12 cellular contexts compared by ENCODE assay signal in the genomic region with DNA sequence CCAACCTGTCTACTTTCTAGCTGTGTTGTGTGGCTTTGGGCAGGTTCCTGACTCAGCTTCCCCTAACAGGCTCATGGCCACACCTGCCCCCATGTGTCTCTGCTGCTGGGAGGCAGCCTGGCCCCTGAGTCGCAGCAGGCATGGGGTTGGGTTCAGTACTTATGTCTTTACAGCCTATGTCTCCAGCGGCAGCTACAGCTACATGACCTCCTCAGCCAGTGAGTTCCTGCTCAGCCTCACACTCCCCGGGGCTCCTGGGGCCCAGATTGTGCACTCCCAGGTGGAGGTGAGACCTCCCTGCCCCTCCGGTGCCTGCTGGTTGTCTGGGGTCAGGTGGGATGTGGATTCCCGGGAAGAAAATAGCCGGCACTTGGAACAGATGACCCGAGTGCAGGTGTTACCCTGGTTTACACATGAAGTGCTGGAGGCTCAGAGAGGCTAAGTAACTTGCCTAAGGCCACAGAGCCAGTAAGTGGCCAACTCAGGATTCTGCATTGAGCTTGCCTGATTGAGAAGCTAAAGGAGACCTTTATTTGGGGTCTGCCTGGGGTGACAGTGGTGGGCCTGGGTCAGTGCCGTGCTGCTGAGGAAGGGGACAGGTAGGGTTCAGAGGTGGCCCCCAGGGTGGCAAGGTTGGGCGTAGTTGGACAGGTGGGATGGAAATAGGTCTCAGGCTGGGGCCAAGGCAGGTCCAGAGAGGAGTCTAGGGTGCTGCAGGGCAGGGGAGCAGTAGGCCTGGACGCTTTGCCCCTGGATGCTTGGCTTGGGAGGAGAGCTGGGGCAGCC. TPM values are rescaled to one million over a fixed set of nuclear protein-coding genes. Genes with fewer than 3 reads are reported as not detected.
DNase-seq lines count a peak whose midpoint lies in the region; ATAC-seq, FAIRE-seq and TF ChIP-seq lines count a peak whose summit lies in the region.
"Had no signal": no experiment of that assay in that cellular context is flagged by ENCODE, and none has a peak within 500 bp of the region (broad histone marks: within the 10 kb centered on the region; RNA-seq: fewer than 3 reads in every experiment).

No MANE protein-coding gene starts in this region.

- no peak overlapping the region for H3K4me3 Mint-ChIP-seq in activated T-cell treated with anti-CD3 and anti-CD28 coated beads, Interleukin-2, amount 50 U/mL, for 24 hours
- no peak overlapping the region for H3K4me3 Mint-ChIP-seq in activated T-cell treated with anti-CD3 and anti-CD28 coated beads, Interleukin-2, amount 50 U/mL, for 4 hours
- no peak overlapping the region for H3K4me3 Mint-ChIP-seq in T-helper 17 cell
- H3K4me3 Mint-ChIP-seq in stimulated activated effector memory CD8-positive, alpha-beta T cell treated with anti-CD3 and anti-CD28 coated beads, Interleukin-12 subunit alpha, Interleukin-12 subunit beta, amount 100 ng/mL, for 72 hours: no peak overlapping the region

- TF ChIP-seq RAD21 in HepG2 (CRISPR knock-in tag; IDR thresholded peaks at IDR 0.05): no peak

- H3K27ac ChIP-seq in HepG2 (ENCODE audit: extremely low read length, insufficient read depth, low read length) (no peak overlapping the region), SJCRH30 (no peak overlapping the region)

- peak overlapping the region; percentile 15 for H3K27ac Mint-ChIP-seq in activated T-cell treated with anti-CD3 and anti-CD28 coated beads, Interleukin-2, amount 50 U/mL, for 24 hours
- H3K27ac Mint-ChIP-seq in T-helper 17 cell: peak overlapping the region; percentile 75
- peak overlapping the region; percentile 73 for H3K27ac Mint-ChIP-seq in stimulated activated effector memory CD8-positive, alpha-beta T cell treated with anti-CD3 and anti-CD28 coated beads, Interleukin-12 subunit alpha, Interleukin-12 subunit beta, amount 100 ng/mL, for 72 hours

- WGBS in HepG2 (ENCODE audit: low lambda C conversion rate): 83% methylated on average over 9 of the region's 10 CpGs

- BruUV-seq in HepG2 (replicated peaks; lab: Mats Ljungman, UMichigan): no TSS peak

- no peaks in the 10 kb centered on the region for H3K27me3 Mint-ChIP-seq in activated T-cell treated with anti-CD3 and anti-CD28 coated beads, Interleukin-2, amount 50 U/mL, for 24 hours
- no peaks in the 10 kb centered on the region for H3K27me3 Mint-ChIP-seq in activated T-cell treated with anti-CD3 and anti-CD28 coated beads, Interleukin-2, amount 50 U/mL, for 4 hours (ENCODE audit: low read depth)
- H3K27me3 Mint-ChIP-seq in T-helper 17 cell: no peaks in the 10 kb centered on the region

- CTCF ChIA-PET in HepG2 (lab: Yijun Ruan, JAX; ENCODE audit: low intra/inter-chr PET ratio, low total read pairs): interaction anchor here (0.8 to 2.8 kb wide), 4 partner anchors 52 to 100 kb away, joined by 3 to 47 read pairs (median 6); no protein-coding TSS in a partner anchor

- H3K36me3 ChIP-seq in HepG2 (replicated peaks in 1 of 2; ENCODE audit: control insufficient read depth in 1 of 2, insufficient read depth in 2 of 2, low read length in 2 of 2): peaks cover 0 to 2% of the 10 kb centered on the region in 2 experiments; a peak in 1 of 5 replicates
- H3K36me3 ChIP-seq in SJCRH30: no peaks in the 10 kb centered on the region

- H3K4me3 ChIP-seq in HepG2 (replicated peaks in 1 of 3; ENCODE audit: insufficient read depth in 1 of 3, low read depth in 2 of 3, low read length in 3 of 3) (no peak overlapping the region), SJCRH30 (no peak overlapping the region)

- H3K27me3 ChIP-seq in HepG2 (ENCODE audit: control insufficient read depth in 1 of 2, insufficient read depth in 2 of 2, low read length in 2 of 2) (no peaks in the 10 kb centered on the region), SJCRH30 (no peaks in the 10 kb centered on the region)

- no peak for TF ChIP-seq POLR2A in HepG2 (IDR thresholded peaks at IDR 0.05; ENCODE audit: insufficient read depth in 1 of 2, low read depth in 2 of 2, low read length in 2 of 2)

- POLR2A ChIA-PET in HepG2 (lab: Yijun Ruan, JAX): interaction anchor here (0.6 to 4.8 kb wide), 10 partner anchors 13 to 124 kb away, joined by 3 to 51 read pairs (median 4); a partner anchor contains a TSS

- TF ChIP-seq CTCF in HepG2 (CRISPR knock-in tag; IDR thresholded peaks at IDR 0.05): no peak

- H3K36me3 Mint-ChIP-seq in activated T-cell treated with anti-CD3 and anti-CD28 coated beads, Interleukin-2, amount 50 U/mL, for 24 hours (ENCODE audit: low read depth): peaks cover 19% of the 10 kb centered on the region
- H3K36me3 Mint-ChIP-seq in activated T-cell treated with anti-CD3 and anti-CD28 coated beads, Interleukin-2, amount 50 U/mL, for 4 hours (ENCODE audit: insufficient read depth): peaks cover 9% of the 10 kb centered on the region
- H3K36me3 Mint-ChIP-seq in T-helper 17 cell (ENCODE audit: low read depth): peaks cover 2% of the 10 kb centered on the region
- no peaks in the 10 kb centered on the region for H3K36me3 Mint-ChIP-seq in stimulated activated effector memory CD8-positive, alpha-beta T cell treated with anti-CD3 and anti-CD28 coated beads, Interleukin-12 subunit alpha, Interleukin-12 subunit beta, amount 100 ng/mL, for 72 hours

- H2AFZ ChIP-seq in HepG2 (ENCODE audit: low read length): no peak overlapping the region

- no peak for FAIRE-seq in HepG2 (lab: Jason Lieb, UNC)
- FAIRE-seq: A204.1, GM12892 had no signal

- H3K79me2 ChIP-seq in HepG2 (ENCODE audit: insufficient read depth, low read length): no peaks in the 10 kb centered on the region

- no peaks in the 10 kb centered on the region for H4K20me1 ChIP-seq in HepG2 (ENCODE audit: insufficient read depth, low read length)

- H3K9me3 ChIP-seq in T-helper 17 cell (ENCODE audit: control insufficient read depth, low read length, poor library complexity, severe bottlenecking) (no peaks in the 10 kb centered on the region), HepG2 (ENCODE audit: low read length) (no peaks in the 10 kb centered on the region), SJCRH30 (replicated peaks) (no peaks in the 10 kb centered on the region)

- in situ Hi-C loops in HepG2 (cut with HindIII; ENCODE audit: extremely low pct_ligation_motif_present, low pct_unique_long_range_greater_than_20kb): no loop called here

- TF ChIP-seq EP300 in HepG2 (IDR thresholded peaks at IDR 0.05; ENCODE audit: low read depth in 2 of 2, low read length in 2 of 2): no peak
- TF ChIP-seq EP300 in HepG2 (CRISPR knock-in tag; IDR thresholded peaks at IDR 0.05; ENCODE audit: borderline replicate concordance): no peak

- 0 out of 2 replicates have a peak overlapping the region, but pooled peaks have one; percentile 8 for H3K4me2 ChIP-seq in HepG2 (ENCODE audit: low read depth, low read length)

- DNase-seq in activated T-cell treated with anti-CD3 and anti-CD28 coated beads, Interleukin-2, amount 50 U/mL, for 24 hours: no peak
- no peak for DNase-seq in activated T-cell treated with anti-CD3 and anti-CD28 coated beads, Interleukin-2, amount 50 U/mL, for 4 hours
- DNase-seq in T-helper 17 cell (no peak), HepG2 (ENCODE audit: low spot score) (no peak), SJCRH30 (no peak), NCI-H2171 treated with DMSO at 0.1 percent for 48 hours (lab: John Stamatoyannopoulos, UW) (no peak)
- DNase-seq in stimulated activated effector memory CD8-positive, alpha-beta T cell treated with anti-CD3 and anti-CD28 coated beads, Interleukin-12 subunit alpha, Interleukin-12 subunit beta, amount 100 ng/mL, for 72 hours (ENCODE audit: low spot score in 2 of 2): no peak
- DNase-seq: NCI-H187 treated with DMSO at 0.1 percent for 48 hours, NCI-H748 treated with DMSO at 0.1 percent for 48 hours had no signal

- no peaks in the 10 kb centered on the region for H3K9me3 Mint-ChIP-seq in activated T-cell treated with anti-CD3 and anti-CD28 coated beads, Interleukin-2, amount 50 U/mL, for 24 hours
- no peaks in the 10 kb centered on the region for H3K9me3 Mint-ChIP-seq in activated T-cell treated with anti-CD3 and anti-CD28 coated beads, Interleukin-2, amount 50 U/mL, for 4 hours
- no peaks in the 10 kb centered on the region for H3K9me3 Mint-ChIP-seq in stimulated activated effector memory CD8-positive, alpha-beta T cell treated with anti-CD3 and anti-CD28 coated beads, Interleukin-12 subunit alpha, Interleukin-12 subunit beta, amount 100 ng/mL, for 72 hours

- H3K9ac ChIP-seq in HepG2 (ENCODE audit: insufficient read depth, low read depth, low read length): no peak overlapping the region

- H3K4me1 Mint-ChIP-seq in activated T-cell treated with anti-CD3 and anti-CD28 coated beads, Interleukin-2, amount 50 U/mL, for 24 hours (ENCODE audit: low read depth): no peaks in the 10 kb centered on the region
- no peaks in the 10 kb centered on the region for H3K4me1 Mint-ChIP-seq in activated T-cell treated with anti-CD3 and anti-CD28 coated beads, Interleukin-2, amount 50 U/mL, for 4 hours (ENCODE audit: low read depth)
- peaks cover 7% of the 10 kb centered on the region for H3K4me1 Mint-ChIP-seq in T-helper 17 cell
- no peaks in the 10 kb centered on the region for H3K4me1 Mint-ChIP-seq in stimulated activated effector memory CD8-positive, alpha-beta T cell treated with anti-CD3 and anti-CD28 coated beads, Interleukin-12 subunit alpha, Interleukin-12 subunit beta, amount 100 ng/mL, for 72 hours

- intact Hi-C loops in HepG2 (cut with micrococcal nuclease; ENCODE audit: unreplicated experiment): loop anchor here (2.0 kb wide), 1 partner anchor 90 kb away; no protein-coding TSS in a partner anchor

- no peak for ATAC-seq in activated T-cell treated with anti-CD3 and anti-CD28 coated beads, Interleukin-2, amount 50 U/mL, for 4 hours
- ATAC-seq in T-helper 17 cell: no peak
- ATAC-seq in HepG2: no peak
- no peak for ATAC-seq in stimulated activated effector memory CD8-positive, alpha-beta T cell treated with anti-CD3 and anti-CD28 coated beads, Interleukin-12 subunit alpha, Interleukin-12 subunit beta, amount 100 ng/mL, for 72 hours
- no peak for ATAC-seq in GM21447 (IDR thresholded peaks at IDR 0.05; ENCODE audit: unreplicated experiment)

- H3K4me1 ChIP-seq in HepG2 (ENCODE audit: insufficient read depth, low read length) (peaks cover 5% of the 10 kb centered on the region; the same call in 1 of the 2 replicates), SJCRH30 (no peaks in the 10 kb centered on the region)

RNA-seq across cellular contexts. Expression of a gene that starts 15.9 kb away (rescaled TPM):
- 10 to 100 TPM; 17.7 to 20.5 (median 19.2) TPM for total RNA-seq in activated T-cell treated with anti-CD3 and anti-CD28 coated beads, Interleukin-2, amount 50 U/mL, for 4 hours
- total RNA-seq in T-helper 17 cell (10 to 100 TPM; 27.1 to 27.7 TPM), HepG2 (2016; rRNA removed; fragmentation: Illumina TruSeq; extraction: Trizol) (4.9 and 9.1 TPM in 2 replicates)
- total RNA-seq in HepG2 (2016; cell fraction: cytosol; rRNA removed; fragmentation: Illumina TruSeq; extraction: Trizol; ENCODE audit: low read depth): 4.4 and 5.2 TPM in 2 replicates
- total RNA-seq in HepG2 (2016; cell fraction: insoluble cytoplasmic fraction; rRNA removed; fragmentation: Illumina TruSeq; extraction: Trizol): 4.2 and 8.4 TPM in 2 replicates
- total RNA-seq in HepG2 (2016; cell fraction: membrane; rRNA removed; fragmentation: Illumina TruSeq; extraction: Trizol): 2.6 and 3.0 TPM in 2 replicates
- total RNA-seq in HepG2 (2016; cell fraction: nucleus; rRNA removed; fragmentation: Illumina TruSeq; extraction: Trizol): 12.1 and 12.8 TPM in 2 replicates
- polyA plus RNA-seq in HepG2 (2011; rRNA removed): 15.0 and 19.2 TPM in 2 replicates
- polyA plus RNA-seq in HepG2 (2011; cell fraction: cytosol; rRNA removed): 6.7 and 8.3 TPM in 2 replicates
- 81.8 and 104 TPM in 2 replicates for polyA plus RNA-seq in HepG2 (2011; cell fraction: nucleus; rRNA removed)
- 6.2 and 6.4 TPM in 2 replicates for polyA plus RNA-seq in HepG2 (2012)
- 0.53 and 0.70 TPM in 2 replicates for polyA plus RNA-seq in HepG2 (2016; cell fraction: cytosol; fragmentation: Illumina TruSeq; extraction: Trizol; ENCODE audit: low read depth)
- 3.5 and 3.9 TPM in 2 replicates for polyA plus RNA-seq in HepG2 (2016; cell fraction: insoluble cytoplasmic fraction; fragmentation: Illumina TruSeq; extraction: Trizol; ENCODE audit: low read depth)
- 1.2 and 1.3 TPM in 2 replicates for polyA plus RNA-seq in HepG2 (2016; cell fraction: membrane; fragmentation: Illumina TruSeq; extraction: Trizol; ENCODE audit: low read depth)
- polyA plus RNA-seq in HepG2 (2016; cell fraction: nucleus; fragmentation: Illumina TruSeq; extraction: Trizol; ENCODE audit: insufficient read depth, low read depth): 28.7 and 33.1 TPM in 2 replicates
- 24.8 and 29.5 TPM in 2 replicates for polyA minus RNA-seq in HepG2 (2011; rRNA and poly(A)+ RNA removed; ENCODE audit: low replicate concordance)
- 4.3 and 5.3 TPM in 2 replicates for polyA minus RNA-seq in HepG2 (2011; cell fraction: cytosol; rRNA and poly(A)+ RNA removed)
- polyA minus RNA-seq in HepG2 (2011; cell fraction: nucleus; rRNA and poly(A)+ RNA removed): 15.6 and 19.0 TPM in 2 replicates
- total RNA-seq in SJCRH30 (2014; rRNA removed; shearing (Covaris generic)): 1.6 and 1.9 TPM in 2 replicates

RNA-seq across cellular contexts. Expression of a gene that starts 31.4 kb away (rescaled TPM):
- total RNA-seq in activated T-cell treated with anti-CD3 and anti-CD28 coated beads, Interleukin-2, amount 50 U/mL, for 4 hours: 10 to 100 TPM; 15.0 to 18.1 (median 15.6) TPM
- 10 to 100 TPM; 11.8 to 14.4 TPM for total RNA-seq in T-helper 17 cell
- total RNA-seq in HepG2 (2016; rRNA removed; fragmentation: Illumina TruSeq; extraction: Trizol): 17.8 and 24.9 TPM in 2 replicates
- 3.6 TPM in 2 replicates for total RNA-seq in HepG2 (2016; cell fraction: cytosol; rRNA removed; fragmentation: Illumina TruSeq; extraction: Trizol; ENCODE audit: low read depth)
- 15.8 and 25.9 TPM in 2 replicates for total RNA-seq in HepG2 (2016; cell fraction: insoluble cytoplasmic fraction; rRNA removed; fragmentation: Illumina TruSeq; extraction: Trizol)
- total RNA-seq in HepG2 (2016; cell fraction: membrane; rRNA removed; fragmentation: Illumina TruSeq; extraction: Trizol): 14.6 and 18.9 TPM in 2 replicates
- 15.0 and 18.9 TPM in 2 replicates for total RNA-seq in HepG2 (2016; cell fraction: nucleus; rRNA removed; fragmentation: Illumina TruSeq; extraction: Trizol)
- 16.3 and 17.0 TPM in 2 replicates for polyA plus RNA-seq in HepG2 (2011; rRNA removed)
- polyA plus RNA-seq in HepG2 (2011; cell fraction: cytosol; rRNA removed): 10.9 and 15.5 TPM in 2 replicates
- polyA plus RNA-seq in HepG2 (2011; cell fraction: nucleus; rRNA removed): 14.6 and 16.7 TPM in 2 replicates
- 13.3 and 16.9 TPM in 2 replicates for polyA plus RNA-seq in HepG2 (2012)
- 2.3 and 2.9 TPM in 2 replicates for polyA plus RNA-seq in HepG2 (2016; cell fraction: cytosol; fragmentation: Illumina TruSeq; extraction: Trizol; ENCODE audit: low read depth)
- polyA plus RNA-seq in HepG2 (2016; cell fraction: insoluble cytoplasmic fraction; fragmentation: Illumina TruSeq; extraction: Trizol; ENCODE audit: low read depth): 20.4 and 21.6 TPM in 2 replicates
- 11.6 and 11.9 TPM in 2 replicates for polyA plus RNA-seq in HepG2 (2016; cell fraction: membrane; fragmentation: Illumina TruSeq; extraction: Trizol; ENCODE audit: low read depth)
- 22.8 and 26.4 TPM in 2 replicates for polyA plus RNA-seq in HepG2 (2016; cell fraction: nucleus; fragmentation: Illumina TruSeq; extraction: Trizol; ENCODE audit: insufficient read depth, low read depth)
- polyA minus RNA-seq in HepG2 (2011; rRNA and poly(A)+ RNA removed; ENCODE audit: low replicate concordance): 49.4 and 94.6 TPM in 2 replicates
- 25.8 and 27.6 TPM in 2 replicates for polyA minus RNA-seq in HepG2 (2011; cell fraction: cytosol; rRNA and poly(A)+ RNA removed)
- 22.4 and 31.0 TPM in 2 replicates for polyA minus RNA-seq in HepG2 (2011; cell fraction: nucleus; rRNA and poly(A)+ RNA removed)
- total RNA-seq in SJCRH30 (2014; rRNA removed; shearing (Covaris generic)): 13.6 TPM in 2 replicates

RNA-seq across cellular contexts. Expression of a gene that starts 53.0 kb away (rescaled TPM):
- 10 to 100 TPM; 24.0 to 31.6 (median 29.3) TPM for total RNA-seq in activated T-cell treated with anti-CD3 and anti-CD28 coated beads, Interleukin-2, amount 50 U/mL, for 4 hours
- 10 to 100 TPM; 26.3 to 54.0 TPM for total RNA-seq in T-helper 17 cell
- total RNA-seq in HepG2 (2016; rRNA removed; fragmentation: Illumina TruSeq; extraction: Trizol): 73.8 and 85.7 TPM in 2 replicates
- total RNA-seq in HepG2 (2016; cell fraction: cytosol; rRNA removed; fragmentation: Illumina TruSeq; extraction: Trizol; ENCODE audit: low read depth): 9.8 and 10.8 TPM in 2 replicates
- total RNA-seq in HepG2 (2016; cell fraction: insoluble cytoplasmic fraction; rRNA removed; fragmentation: Illumina TruSeq; extraction: Trizol): 73.6 and 85.8 TPM in 2 replicates
- total RNA-seq in HepG2 (2016; cell fraction: membrane; rRNA removed; fragmentation: Illumina TruSeq; extraction: Trizol): 16.2 and 17.5 TPM in 2 replicates
- 47.2 and 51.5 TPM in 2 replicates for total RNA-seq in HepG2 (2016; cell fraction: nucleus; rRNA removed; fragmentation: Illumina TruSeq; extraction: Trizol)
- polyA plus RNA-seq in HepG2 (2011; rRNA removed): 51.1 and 52.7 TPM in 2 replicates
- 40.4 and 61.2 TPM in 2 replicates for polyA plus RNA-seq in HepG2 (2011; cell fraction: cytosol; rRNA removed)
- 138 and 141 TPM in 2 replicates for polyA plus RNA-seq in HepG2 (2011; cell fraction: nucleus; rRNA removed)
- 38.9 and 41.3 TPM in 2 replicates for polyA plus RNA-seq in HepG2 (2012)
- 4.5 and 4.8 TPM in 2 replicates for polyA plus RNA-seq in HepG2 (2016; cell fraction: cytosol; fragmentation: Illumina TruSeq; extraction: Trizol; ENCODE audit: low read depth)
- polyA plus RNA-seq in HepG2 (2016; cell fraction: insoluble cytoplasmic fraction; fragmentation: Illumina TruSeq; extraction: Trizol; ENCODE audit: low read depth): 53.2 and 57.0 TPM in 2 replicates
- polyA plus RNA-seq in HepG2 (2016; cell fraction: membrane; fragmentation: Illumina TruSeq; extraction: Trizol; ENCODE audit: low read depth): 5.8 and 7.8 TPM in 2 replicates
- polyA plus RNA-seq in HepG2 (2016; cell fraction: nucleus; fragmentation: Illumina TruSeq; extraction: Trizol; ENCODE audit: insufficient read depth, low read depth): 75.3 and 76.0 TPM in 2 replicates
- polyA minus RNA-seq in HepG2 (2011; rRNA and poly(A)+ RNA removed; ENCODE audit: low replicate concordance): 62.6 and 88.2 TPM in 2 replicates
- polyA minus RNA-seq in HepG2 (2011; cell fraction: cytosol; rRNA and poly(A)+ RNA removed): 21.7 and 23.0 TPM in 2 replicates
- polyA minus RNA-seq in HepG2 (2011; cell fraction: nucleus; rRNA and poly(A)+ RNA removed): 43.4 and 56.8 TPM in 2 replicates
- total RNA-seq in SJCRH30 (2014; rRNA removed; shearing (Covaris generic)): 25.4 and 26.4 TPM in 2 replicates

RNA-seq across cellular contexts. Expression of a gene that starts 53.3 kb away (rescaled TPM):
- total RNA-seq in activated T-cell treated with anti-CD3 and anti-CD28 coated beads, Interleukin-2, amount 50 U/mL, for 4 hours: 100 to 1,000 TPM; 647 to 745 (median 710) TPM
- total RNA-seq in T-helper 17 cell (100 to 1,000 TPM; 163 to 182 TPM), HepG2 (2016; rRNA removed; fragmentation: Illumina TruSeq; extraction: Trizol) (500 and 817 TPM in 2 replicates)
- total RNA-seq in HepG2 (2016; cell fraction: cytosol; rRNA removed; fragmentation: Illumina TruSeq; extraction: Trizol; ENCODE audit: low read depth): 52.3 and 54.5 TPM in 2 replicates
- 484 and 682 TPM in 2 replicates for total RNA-seq in HepG2 (2016; cell fraction: insoluble cytoplasmic fraction; rRNA removed; fragmentation: Illumina TruSeq; extraction: Trizol)
- total RNA-seq in HepG2 (2016; cell fraction: membrane; rRNA removed; fragmentation: Illumina TruSeq; extraction: Trizol): 138 and 170 TPM in 2 replicates
- total RNA-seq in HepG2 (2016; cell fraction: nucleus; rRNA removed; fragmentation: Illumina TruSeq; extraction: Trizol): 336 and 347 TPM in 2 replicates
- 140 and 157 TPM in 2 replicates for polyA plus RNA-seq in HepG2 (2011; rRNA removed)
- polyA plus RNA-seq in HepG2 (2011; cell fraction: cytosol; rRNA removed): 134 and 147 TPM in 2 replicates
- polyA plus RNA-seq in HepG2 (2011; cell fraction: nucleus; rRNA removed): 150 and 189 TPM in 2 replicates
- 211 and 269 TPM in 2 replicates for polyA plus RNA-seq in HepG2 (2012)
- polyA plus RNA-seq in HepG2 (2016; cell fraction: cytosol; fragmentation: Illumina TruSeq; extraction: Trizol; ENCODE audit: low read depth): 31.7 and 36.7 TPM in 2 replicates
- 551 and 651 TPM in 2 replicates for polyA plus RNA-seq in HepG2 (2016; cell fraction: insoluble cytoplasmic fraction; fragmentation: Illumina TruSeq; extraction: Trizol; ENCODE audit: low read depth)
- 103 and 131 TPM in 2 replicates for polyA plus RNA-seq in HepG2 (2016; cell fraction: membrane; fragmentation: Illumina TruSeq; extraction: Trizol; ENCODE audit: low read depth)
- polyA plus RNA-seq in HepG2 (2016; cell fraction: nucleus; fragmentation: Illumina TruSeq; extraction: Trizol; ENCODE audit: insufficient read depth, low read depth): 452 and 475 TPM in 2 replicates
- polyA minus RNA-seq in HepG2 (2011; rRNA and poly(A)+ RNA removed; ENCODE audit: low replicate concordance): 774 and 825 TPM in 2 replicates
- polyA minus RNA-seq in HepG2 (2011; cell fraction: cytosol; rRNA and poly(A)+ RNA removed): 152 and 162 TPM in 2 replicates
- 238 and 284 TPM in 2 replicates for polyA minus RNA-seq in HepG2 (2011; cell fraction: nucleus; rRNA and poly(A)+ RNA removed)
- total RNA-seq in SJCRH30 (2014; rRNA removed; shearing (Covaris generic)): 270 and 318 TPM in 2 replicates

Comparison
In these comparisons a context has a peak if more than half of its experiments do, and no peak if none do; other contexts are left out.
1. H3K27ac Mint-ChIP-seq: peak in every context shown above with its lines; median percentile 75 in T-helper 17 cell; 73 in stimulated activated effector memory CD8-positive, alpha-beta T cell treated with anti-CD3 and anti-CD28 coated beads, Interleukin-12 subunit alpha, Interleukin-12 subunit beta, amount 100 ng/mL, for 72 hours; 15 in activated T-cell treated with anti-CD3 and anti-CD28 coated beads, Interleukin-2, amount 50 U/mL, for 24 hours.